ENCODE assay signal across 22 cellular contexts in the genomic region with DNA sequence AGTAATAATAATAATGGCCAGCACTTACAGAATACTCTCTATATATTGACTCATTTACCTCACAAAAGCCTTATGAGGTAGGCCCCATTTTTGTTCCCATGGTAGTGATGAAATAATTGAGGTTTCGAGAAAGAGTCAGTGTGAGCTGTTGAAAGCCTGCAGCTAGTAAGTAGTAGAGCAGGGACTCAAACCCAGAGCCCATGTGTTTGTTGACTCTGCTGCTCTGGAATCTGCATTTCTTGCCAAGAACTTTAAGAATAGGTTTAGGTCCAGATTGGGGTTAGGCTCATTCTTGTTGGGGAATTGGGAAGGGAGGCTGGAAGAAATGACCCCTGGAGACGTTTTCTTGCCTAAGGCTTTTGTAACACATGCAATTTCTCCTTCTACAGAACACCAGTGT. TPM values are rescaled to one million over a fixed set of nuclear protein-coding genes. Genes with fewer than 3 reads are reported as not detected.
DNase-seq lines count a peak whose midpoint lies in the region; ATAC-seq and TF ChIP-seq lines count a peak whose summit lies in the region.
"Had no signal": no experiment of that assay in that cellular context is flagged by ENCODE, and none has a peak within 500 bp of the region (broad histone marks: within the 10 kb centered on the region; RNA-seq: fewer than 3 reads in every experiment).

No MANE protein-coding gene starts in this region.

- H3K27me3 Mint-ChIP-seq in endothelial cell (ENCODE audit: unreplicated experiment) (peaks cover 4% of the 10 kb centered on the region), WTC11 (ENCODE audit: low read depth) (no peaks in the 10 kb centered on the region; the same call in 1 of the 2 replicates)
- H3K27me3 Mint-ChIP-seq: B cell, IgD-negative memory B cell had no signal

- H3K9me3 Mint-ChIP-seq in endothelial cell (ENCODE audit: unreplicated experiment) (no peaks in the 10 kb centered on the region), WTC11 (peaks cover 8% of the 10 kb centered on the region)
- H3K9me3 Mint-ChIP-seq: CD8-positive, alpha-beta memory T cell; IgD-negative memory B cell had no signal

- peaks cover 27% of the 10 kb centered on the region for H3K4me1 Mint-ChIP-seq in endothelial cell (ENCODE audit: unreplicated experiment)
- H3K4me1 Mint-ChIP-seq in WTC11, result peaks cover 14% of the 10 kb centered on the region
- H3K4me1 Mint-ChIP-seq: B cell; CD8-positive, alpha-beta memory T cell; IgD-negative memory B cell had no signal

- H3K4me3 ChIP-seq in AG10803 (ENCODE audit: low read length) (no peak overlapping the region), fibroblast of the aortic adventitia (ENCODE audit: low read depth, low read length) (no peak overlapping the region)
- H3K4me3 ChIP-seq: SK-N-MC had no signal

- ATAC-seq in HG03108 (IDR thresholded peaks at IDR 0.05; ENCODE audit: unreplicated experiment) (no peak), WTC11 (no peak)

- CTCF ChIA-PET in WTC11 (lab: Charles Lee), result interaction anchor here (5.9 kb wide), 1 partner anchor 14 kb away, joined by 38 read pairs; no protein-coding TSS in a partner anchor

- H3K4me3 Mint-ChIP-seq in endothelial cell (ENCODE audit: unreplicated experiment) (peak overlapping the region; percentile 66), WTC11 (no peak overlapping the region)
- H3K4me3 Mint-ChIP-seq: B cell; CD8-positive, alpha-beta memory T cell; IgD-negative memory B cell had no signal

- POLR2A ChIA-PET in WTC11 (lab: Charles Lee), result no interaction called here

- DNase-seq in AG10803 (ENCODE audit: low read depth) (peak; percentile 40), HCEC 1CT (peak; percentile 54), endothelial cell (ENCODE audit: low spot score) (no peak), fibroblast of the aortic adventitia (ENCODE audit: low read depth) (peak; percentile 47), NCI-H524 (lab: John Stamatoyannopoulos, UW) (no peak), WTC11 (ENCODE audit: low spot score) (no peak)
- DNase-seq: CD8-positive, alpha-beta memory T cell; DMS79 treated with DMSO at 0.1 percent for 48 hours; H7; MM.1S; NCI-H1092; NCI-H1417 treated with DMSO at 0.1 percent for 48 hours; NCI-H1694 treated with DMSO at 0.1 percent for 48 hours; NCI-H2081; NCI-H2227 treated with DMSO at 0.1 percent for 48 hours; NCI-H69; RPMI8226; SHP77 had no signal

- no peak overlapping the region for H3K27ac Mint-ChIP-seq in endothelial cell (ENCODE audit: unreplicated experiment)
- H3K27ac Mint-ChIP-seq in WTC11, result no peak overlapping the region
- H3K27ac Mint-ChIP-seq: B cell; CD8-positive, alpha-beta memory T cell; IgD-negative memory B cell had no signal

- peaks cover 65% of the 10 kb centered on the region for H3K36me3 Mint-ChIP-seq in endothelial cell (ENCODE audit: low read depth, unreplicated experiment)
- H3K36me3 Mint-ChIP-seq in WTC11, result no peaks in the 10 kb centered on the region

- TF ChIP-seq CTCF in AG10803 (conservative IDR thresholded peaks at IDR 0.05; ENCODE audit: low read length), result no peak
- TF ChIP-seq CTCF in endothelial cell (IDR thresholded peaks at IDR 0.05; ENCODE audit: unreplicated experiment), result no peak
- no peak for TF ChIP-seq CTCF in fibroblast of the aortic adventitia (IDR thresholded peaks at IDR 0.05; ENCODE audit: insufficient read depth, low read length)
- no peak for TF ChIP-seq CTCF in WTC11 (IDR thresholded peaks at IDR 0.05)

TF ChIP-seq in WTC11, 78 proteins besides CTCF, POLR2A, EP300 and RAD21 (continues in another document):
- TF ChIP-seq MYBL2 (CRISPR knock-in tag; IDR thresholded peaks at IDR 0.05) (no peak), SP1 (CRISPR knock-in tag; conservative IDR thresholded peaks at IDR 0.05) (no peak), JUN (CRISPR knock-in tag; IDR thresholded peaks at IDR 0.05) (no peak), NR1H2 (CRISPR knock-in tag; IDR thresholded peaks at IDR 0.05) (no peak), ESRRA (CRISPR knock-in tag; IDR thresholded peaks at IDR 0.05; ENCODE audit: borderline replicate concordance) (no peak), SOX15 (CRISPR knock-in tag; IDR thresholded peaks at IDR 0.05) (no peak), ZNF232 (CRISPR knock-in tag; IDR thresholded peaks at IDR 0.05) (no peak), NR3C1 (CRISPR knock-in tag; conservative IDR thresholded peaks at IDR 0.05; ENCODE audit: low read depth) (no peak)
- TF ChIP-seq, protein P1, sequence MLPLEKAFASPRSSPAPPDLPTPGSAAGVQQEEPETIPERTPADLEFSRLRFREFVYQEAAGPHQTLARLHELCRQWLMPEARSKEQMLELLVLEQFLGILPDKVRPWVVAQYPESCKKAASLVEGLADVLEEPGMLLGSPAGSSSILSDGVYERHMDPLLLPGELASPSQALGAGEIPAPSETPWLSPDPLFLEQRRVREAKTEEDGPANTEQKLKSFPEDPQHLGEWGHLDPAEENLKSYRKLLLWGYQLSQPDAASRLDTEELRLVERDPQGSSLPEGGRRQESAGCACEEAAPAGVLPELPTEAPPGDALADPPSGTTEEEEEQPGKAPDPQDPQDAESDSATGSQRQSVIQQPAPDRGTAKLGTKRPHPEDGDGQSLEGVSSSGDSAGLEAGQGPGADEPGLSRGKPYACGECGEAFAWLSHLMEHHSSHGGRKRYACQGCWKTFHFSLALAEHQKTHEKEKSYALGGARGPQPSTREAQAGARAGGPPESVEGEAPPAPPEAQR (CRISPR knock-in tag; IDR thresholded peaks at IDR 0.05), result no peak
- TF ChIP-seq, protein P2, sequence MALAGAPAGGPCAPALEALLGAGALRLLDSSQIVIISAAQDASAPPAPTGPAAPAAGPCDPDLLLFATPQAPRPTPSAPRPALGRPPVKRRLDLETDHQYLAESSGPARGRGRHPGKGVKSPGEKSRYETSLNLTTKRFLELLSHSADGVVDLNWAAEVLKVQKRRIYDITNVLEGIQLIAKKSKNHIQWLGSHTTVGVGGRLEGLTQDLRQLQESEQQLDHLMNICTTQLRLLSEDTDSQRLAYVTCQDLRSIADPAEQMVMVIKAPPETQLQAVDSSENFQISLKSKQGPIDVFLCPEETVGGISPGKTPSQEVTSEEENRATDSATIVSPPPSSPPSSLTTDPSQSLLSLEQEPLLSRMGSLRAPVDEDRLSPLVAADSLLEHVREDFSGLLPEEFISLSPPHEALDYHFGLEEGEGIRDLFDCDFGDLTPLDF (CRISPR knock-in tag; IDR thresholded peaks at IDR 0.05), result no peak
- TF ChIP-seq, protein P3, sequence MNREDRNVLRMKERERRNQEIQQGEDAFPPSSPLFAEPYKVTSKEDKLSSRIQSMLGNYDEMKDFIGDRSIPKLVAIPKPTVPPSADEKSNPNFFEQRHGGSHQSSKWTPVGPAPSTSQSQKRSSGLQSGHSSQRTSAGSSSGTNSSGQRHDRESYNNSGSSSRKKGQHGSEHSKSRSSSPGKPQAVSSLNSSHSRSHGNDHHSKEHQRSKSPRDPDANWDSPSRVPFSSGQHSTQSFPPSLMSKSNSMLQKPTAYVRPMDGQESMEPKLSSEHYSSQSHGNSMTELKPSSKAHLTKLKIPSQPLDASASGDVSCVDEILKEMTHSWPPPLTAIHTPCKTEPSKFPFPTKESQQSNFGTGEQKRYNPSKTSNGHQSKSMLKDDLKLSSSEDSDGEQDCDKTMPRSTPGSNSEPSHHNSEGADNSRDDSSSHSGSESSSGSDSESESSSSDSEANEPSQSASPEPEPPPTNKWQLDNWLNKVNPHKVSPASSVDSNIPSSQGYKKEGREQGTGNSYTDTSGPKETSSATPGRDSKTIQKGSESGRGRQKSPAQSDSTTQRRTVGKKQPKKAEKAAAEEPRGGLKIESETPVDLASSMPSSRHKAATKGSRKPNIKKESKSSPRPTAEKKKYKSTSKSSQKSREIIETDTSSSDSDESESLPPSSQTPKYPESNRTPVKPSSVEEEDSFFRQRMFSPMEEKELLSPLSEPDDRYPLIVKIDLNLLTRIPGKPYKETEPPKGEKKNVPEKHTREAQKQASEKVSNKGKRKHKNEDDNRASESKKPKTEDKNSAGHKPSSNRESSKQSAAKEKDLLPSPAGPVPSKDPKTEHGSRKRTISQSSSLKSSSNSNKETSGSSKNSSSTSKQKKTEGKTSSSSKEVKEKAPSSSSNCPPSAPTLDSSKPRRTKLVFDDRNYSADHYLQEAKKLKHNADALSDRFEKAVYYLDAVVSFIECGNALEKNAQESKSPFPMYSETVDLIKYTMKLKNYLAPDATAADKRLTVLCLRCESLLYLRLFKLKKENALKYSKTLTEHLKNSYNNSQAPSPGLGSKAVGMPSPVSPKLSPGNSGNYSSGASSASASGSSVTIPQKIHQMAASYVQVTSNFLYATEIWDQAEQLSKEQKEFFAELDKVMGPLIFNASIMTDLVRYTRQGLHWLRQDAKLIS (CRISPR knock-in tag; IDR thresholded peaks at IDR 0.05; ENCODE audit: borderline replicate concordance), result no peak

RNA-seq across cellular contexts. Expression of a gene that starts 27.9 kb away (rescaled TPM):
- 188 TPM for total RNA-seq in endothelial cell (ENCODE audit: unreplicated experiment)
- total RNA-seq in fibroblast of the aortic adventitia (ENCODE audit: low replicate concordance), result 12.8 and 34.2 TPM in 2 replicates
- 8.8 to 12.2 TPM (median 11.3 TPM) in 3 replicates for total RNA-seq in WTC11 (2021)

RNA-seq across cellular contexts. Expression of a gene that starts 51.3 kb away (rescaled TPM):
- 12.5 TPM for total RNA-seq in endothelial cell (ENCODE audit: unreplicated experiment)
- 2.9 and 35.2 TPM in 2 replicates for total RNA-seq in fibroblast of the aortic adventitia (ENCODE audit: low replicate concordance)
- total RNA-seq in WTC11 (2021), result 39.4 to 45.2 TPM (median 41.9 TPM) in 3 replicates

RNA-seq across cellular contexts. Expression of a gene that starts 58.9 kb away (rescaled TPM):
- total RNA-seq in endothelial cell (ENCODE audit: unreplicated experiment) (1.8 TPM), fibroblast of the aortic adventitia (ENCODE audit: low replicate concordance) (0.81 and 4.9 TPM in 2 replicates), WTC11 (2021) (1.8 to 2.6 TPM (median 1.9 TPM) in 3 replicates)

RNA-seq across cellular contexts. Expression of a gene that starts 59.0 kb away (rescaled TPM):
- 96.7 TPM for total RNA-seq in endothelial cell (ENCODE audit: unreplicated experiment)
- 57.7 and 80.9 TPM in 2 replicates for total RNA-seq in fibroblast of the aortic adventitia (ENCODE audit: low replicate concordance)
- 65.8 to 97.8 TPM (median 71.4 TPM) in 3 replicates for total RNA-seq in WTC11 (2021)

Comparison
In these comparisons a context has a peak if more than half of its experiments do, and no peak if none do; other contexts are left out.
1. DNase-seq: peak in AG10803 (single experiment), HCEC 1CT (single experiment) and fibroblast of the aortic adventitia (single experiment); none in endothelial cell (single experiment), NCI-H524 (0 of 2) and WTC11 (single experiment).